Comparison of ENCODE assay signal across 30 cellular contexts in genomic region chr15:53038542-53038941, GRCh38.
"Had no signal": no experiment of that assay in that cellular context is flagged by ENCODE, and none has a peak within 500 bp of the region (broad histone marks: within the 10 kb centered on the region; RNA-seq: fewer than 3 reads in every experiment).

No MANE protein-coding gene starts in this region.

- DNase-seq: activated CD4-positive, alpha-beta memory T cell treated with anti-CD3 and anti-CD28 coated beads, Interleukin-2, amount 10 ng/mL, durations not matched to agents 7 days and 5 days; activated CD4-positive, alpha-beta T cell treated with anti-CD3 and anti-CD28 coated beads for 36 hours; activated CD4-positive, alpha-beta T cell treated with anti-CD3 and anti-CD28 coated beads, Interleukin-2, amount 50 U/mL, for 1 hour; activated gamma-delta T cell treated with Interleukin-2 at 50 U/mL for 16 hours; activated naive CD4-positive, alpha-beta T cell treated with anti-CD3 and anti-CD28 coated beads, Interleukin-2, amount 10 ng/mL, durations not matched to agents 7 days and 5 days; activated naive CD8-positive, alpha-beta T cell treated with anti-CD3 and anti-CD28 coated beads, Interleukin-2, amount 10 ng/mL, durations not matched to agents 7 days and 5 days; activated T-cell treated with anti-CD3 and anti-CD28 coated beads for 4 hours; activated T-cell treated with anti-CD3 and anti-CD28 coated beads, Interleukin-2, amount 50 U/mL, for 72 hours; aorta; caudate nucleus; Kasumi-1; KBM-7; NCI-H1105 treated with DMSO at 0.1 percent for 48 hours; NCI-H1436 treated with DMSO at 0.1 percent for 48 hours; NCI-H187; NCI-H2081 treated with DMSO at 0.1 percent for 48 hours; NCI-H446; NCI-H524; NK-92 treated with Interleukin-12 subunit alpha and Interleukin-12 subunit beta, amount 100 ng/mL, for 24 hours; OCI-M1; Peyer's patch; SHP77; T-helper 17 cell; T-helper 9 cell had no signal

- ATAC-seq: activated CD4-positive, alpha-beta T cell treated with anti-CD3 and anti-CD28 coated beads for 36 hours; activated T-cell treated with anti-CD3 and anti-CD28 coated beads, Interleukin-2, amount 50 U/mL, for 72 hours; T-helper 17 cell had no signal

- H3K36me3 Mint-ChIP-seq: activated naive CD4-positive, alpha-beta T cell treated with anti-CD3 and anti-CD28 coated beads, Interleukin-2, amount 10 ng/mL, durations not matched to agents 7 days and 5 days; activated naive CD8-positive, alpha-beta T cell treated with anti-CD3 and anti-CD28 coated beads, Interleukin-2, amount 10 ng/mL, durations not matched to agents 7 days and 5 days had no signal

- H3K4me1 ChIP-seq: breast epithelium, Peyer's patch had no signal

- H3K27ac Mint-ChIP-seq: activated CD4-positive, alpha-beta memory T cell treated with anti-CD3 and anti-CD28 coated beads, Interleukin-2, amount 10 ng/mL, durations not matched to agents 7 days and 5 days; activated CD4-positive, alpha-beta T cell treated with anti-CD3 and anti-CD28 coated beads for 36 hours; activated naive CD4-positive, alpha-beta T cell treated with anti-CD3 and anti-CD28 coated beads, Interleukin-2, amount 10 ng/mL, durations not matched to agents 7 days and 5 days; activated naive CD8-positive, alpha-beta T cell treated with anti-CD3 and anti-CD28 coated beads, Interleukin-2, amount 10 ng/mL, durations not matched to agents 7 days and 5 days; activated T-cell treated with anti-CD3 and anti-CD28 coated beads, Interleukin-2, amount 50 U/mL, for 72 hours; activated T-helper 2 cell treated with anti-CD3 and anti-CD28 coated beads, Interferon-gamma antibody, Interleukin-2, Interleukin-4, amounts not matched to agents 10 μg/mL and 5 μg/mL and 100 μg/mL, durations not matched to agents 14 hours and 24 hours and 36 hours; T-helper 17 cell had no signal

- H3K36me3 ChIP-seq: breast epithelium, Peyer's patch, SJSA1 had no signal

- H3K9me3 ChIP-seq: Peyer's patch, SJSA1 had no signal

- H3K27me3 Mint-ChIP-seq: activated CD4-positive, alpha-beta memory T cell treated with anti-CD3 and anti-CD28 coated beads, Interleukin-2, amount 10 ng/mL, durations not matched to agents 7 days and 5 days; activated naive CD4-positive, alpha-beta T cell treated with anti-CD3 and anti-CD28 coated beads, Interleukin-2, amount 10 ng/mL, durations not matched to agents 7 days and 5 days; activated naive CD8-positive, alpha-beta T cell treated with anti-CD3 and anti-CD28 coated beads, Interleukin-2, amount 10 ng/mL, durations not matched to agents 7 days and 5 days had no signal

- H3K4me3 Mint-ChIP-seq: activated CD4-positive, alpha-beta memory T cell treated with anti-CD3 and anti-CD28 coated beads, Interleukin-2, amount 10 ng/mL, durations not matched to agents 7 days and 5 days; activated CD4-positive, alpha-beta T cell treated with anti-CD3 and anti-CD28 coated beads for 36 hours; activated naive CD4-positive, alpha-beta T cell treated with anti-CD3 and anti-CD28 coated beads, Interleukin-2, amount 10 ng/mL, durations not matched to agents 7 days and 5 days; activated naive CD8-positive, alpha-beta T cell treated with anti-CD3 and anti-CD28 coated beads, Interleukin-2, amount 10 ng/mL, durations not matched to agents 7 days and 5 days; activated T-cell treated with anti-CD3 and anti-CD28 coated beads, Interleukin-2, amount 50 U/mL, for 72 hours; T-helper 17 cell had no signal

- H3K9me3 Mint-ChIP-seq: activated CD4-positive, alpha-beta memory T cell treated with anti-CD3 and anti-CD28 coated beads, Interleukin-2, amount 10 ng/mL, durations not matched to agents 7 days and 5 days; activated naive CD4-positive, alpha-beta T cell treated with anti-CD3 and anti-CD28 coated beads, Interleukin-2, amount 10 ng/mL, durations not matched to agents 7 days and 5 days; activated naive CD8-positive, alpha-beta T cell treated with anti-CD3 and anti-CD28 coated beads, Interleukin-2, amount 10 ng/mL, durations not matched to agents 7 days and 5 days; activated T-cell treated with anti-CD3 and anti-CD28 coated beads, Interleukin-2, amount 50 U/mL, for 72 hours; activated T-helper 2 cell treated with anti-CD3 and anti-CD28 coated beads, Interferon-gamma antibody, Interleukin-2, Interleukin-4, amounts not matched to agents 10 μg/mL and 5 μg/mL and 100 μg/mL, durations not matched to agents 14 hours and 24 hours and 36 hours had no signal

- H3K4me3 ChIP-seq: breast epithelium, Peyer's patch, SJSA1 had no signal

- H3K27ac ChIP-seq: breast epithelium, Peyer's patch, RWPE1, SJSA1, VCaP had no signal

- H3K27me3 ChIP-seq: Peyer's patch, SJSA1 had no signal

- H3K4me1 Mint-ChIP-seq: activated CD4-positive, alpha-beta memory T cell treated with anti-CD3 and anti-CD28 coated beads, Interleukin-2, amount 10 ng/mL, durations not matched to agents 7 days and 5 days; activated CD4-positive, alpha-beta T cell treated with anti-CD3 and anti-CD28 coated beads for 36 hours; activated naive CD4-positive, alpha-beta T cell treated with anti-CD3 and anti-CD28 coated beads, Interleukin-2, amount 10 ng/mL, durations not matched to agents 7 days and 5 days; activated naive CD8-positive, alpha-beta T cell treated with anti-CD3 and anti-CD28 coated beads, Interleukin-2, amount 10 ng/mL, durations not matched to agents 7 days and 5 days; T-helper 17 cell had no signal

- FAIRE-seq: TTC549 had no signal
